Comparison of ENCODE assay signal across 17 cellular contexts in the genomic region with DNA sequence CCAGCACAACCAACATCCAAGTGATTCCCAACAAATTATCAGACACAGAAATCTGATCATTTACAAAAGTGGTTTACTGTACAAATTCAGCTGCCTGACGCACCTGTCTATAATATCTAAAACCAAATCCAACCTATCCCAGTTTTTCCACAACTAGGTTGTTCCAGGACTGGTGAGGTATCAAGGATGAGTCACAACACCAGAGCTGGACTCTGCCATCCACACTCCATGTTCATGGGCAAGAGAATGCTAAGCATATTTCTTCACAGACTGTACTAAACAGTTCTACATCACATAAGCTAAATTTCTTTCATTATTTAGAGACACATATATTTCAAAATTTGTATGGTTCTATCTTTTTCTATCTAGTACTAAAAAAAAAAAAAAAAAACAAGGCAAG.
DNase-seq lines count a peak whose midpoint lies in the region; ATAC-seq, FAIRE-seq and TF ChIP-seq lines count a peak whose summit lies in the region.
"Had no signal": no experiment of that assay in that cellular context is flagged by ENCODE, and none has a peak within 500 bp of the region (broad histone marks: within the 10 kb centered on the region; RNA-seq: fewer than 3 reads in every experiment).

No MANE protein-coding gene starts in this region.

- no peak for ATAC-seq in GM21825 (IDR thresholded peaks at IDR 0.05; ENCODE audit: unreplicated experiment)

- no peak for TF ChIP-seq CTCF in H9 (conservative IDR thresholded peaks at IDR 0.05)
- TF ChIP-seq CTCF in SK-N-SH (IDR thresholded peaks at IDR 0.05), result no peak
- no peak for TF ChIP-seq CTCF in fibroblast of mammary gland (conservative IDR thresholded peaks at IDR 0.05; ENCODE audit: control insufficient read depth, insufficient read depth, low read depth, low read length)
- TF ChIP-seq CTCF in smooth muscle cell (IDR thresholded peaks at IDR 0.05; ENCODE audit: borderline replicate concordance, insufficient read depth, poor library complexity, severe bottlenecking), result no peak

- H3K4me1 Mint-ChIP-seq in H9, result peaks cover 0 to 6% of the 10 kb centered on the region in 2 experiments; a peak in 3 of 4 replicates

- no peaks in the 10 kb centered on the region for H4K20me1 ChIP-seq in H9 (ENCODE audit: control insufficient read depth, insufficient read depth, insufficient read length)
- no peaks in the 10 kb centered on the region for H4K20me1 ChIP-seq in SK-N-SH (ENCODE audit: insufficient read depth)
- peaks cover 19% of the 10 kb centered on the region for H4K20me1 ChIP-seq in smooth muscle cell (ENCODE audit: low read depth)

- no peak overlapping the region for H2BK5ac ChIP-seq in H9 (ENCODE audit: insufficient read length, low read length)

- no peak for FAIRE-seq in RCC 7860 (lab: Jason Lieb, UNC)
- FAIRE-seq: H1 had no signal

- H4K91ac ChIP-seq in H9 (ENCODE audit: insufficient read length, low read depth, low read length), result no peak overlapping the region

- H3K4me1 ChIP-seq in H9 (ENCODE audit: insufficient read depth, low read length), result no peaks in the 10 kb centered on the region; the same call in 1 of the 2 replicates
- peaks cover 0 to 14% of the 10 kb centered on the region in 2 experiments; a peak in 3 of 4 replicates for H3K4me1 ChIP-seq in SK-N-SH (ENCODE audit: control insufficient read depth in 1 of 2, insufficient read depth in 2 of 2, low read depth in 1 of 2, low read length in 1 of 2)
- H3K4me1 ChIP-seq in smooth muscle cell (ENCODE audit: low read depth), result no peaks in the 10 kb centered on the region

- no peaks in the 10 kb centered on the region for H3F3A ChIP-seq in SK-N-SH (replicated peaks; ENCODE audit: insufficient read depth)
- H3F3A ChIP-seq in smooth muscle cell (ENCODE audit: low read depth), result no peaks in the 10 kb centered on the region

- H3K4ac ChIP-seq in H9 (ENCODE audit: low read depth, low read length), result no peak overlapping the region

- H3T11ph ChIP-seq in H9 (ENCODE audit: low read length), result no peak overlapping the region

- H3K36me3 ChIP-seq in SK-N-SH (replicated peaks in 1 of 2; ENCODE audit: control insufficient read depth in 1 of 2, insufficient read depth in 2 of 2, low read length in 1 of 2) (no peaks in the 10 kb centered on the region), smooth muscle cell (ENCODE audit: low read depth) (no peaks in the 10 kb centered on the region)

- no peak overlapping the region for H3K56ac ChIP-seq in H9 (ENCODE audit: insufficient read length, low read depth, low read length)

- POLR2A ChIA-PET in SK-N-SH (lab: Yijun Ruan, JAX), result no interaction called here

- H3K27me3 ChIP-seq in H9 (ENCODE audit: insufficient read depth, low read length) (no peaks in the 10 kb centered on the region), SK-N-SH (ENCODE audit: insufficient read depth) (no peaks in the 10 kb centered on the region), smooth muscle cell (ENCODE audit: low read depth) (no peaks in the 10 kb centered on the region)

- H2BK15ac ChIP-seq in H9 (ENCODE audit: low read depth, low read length), result no peak overlapping the region

- no peaks in the 10 kb centered on the region for H3K9me2 ChIP-seq in SK-N-SH

- no peak overlapping the region for H2BK12ac ChIP-seq in H9 (ENCODE audit: insufficient read length, low read depth, low read length)

- CTCF ChIA-PET in SK-N-SH (lab: Yijun Ruan, JAX), result interaction anchor here (0.7 to 2.7 kb wide), 3 partner anchors 72 to 792 kb away, joined by 3 to 11 read pairs (median 3); no protein-coding TSS in a partner anchor

- H3K27me3 Mint-ChIP-seq in H9 (ENCODE audit: low read depth), result no peaks in the 10 kb centered on the region
- H3K27me3 Mint-ChIP-seq: CD4-positive, CD25-positive, alpha-beta regulatory T cell had no signal

- TF ChIP-seq RAD21 in SK-N-SH (IDR thresholded peaks at IDR 0.05; ENCODE audit: low read length), result no peak

- H3K27ac ChIP-seq in H9 (ENCODE audit: insufficient read length, low read depth, low read length) (no peak overlapping the region), SK-N-SH (ENCODE audit: low read depth in 2 of 2, low read length in 1 of 2) (no peak overlapping the region), smooth muscle cell (ENCODE audit: low read depth) (no peak overlapping the region)

- TF ChIP-seq EP300 in SK-N-SH (IDR thresholded peaks at IDR 0.05; ENCODE audit: borderline replicate concordance in 1 of 2, low read depth in 1 of 2, low read length in 1 of 2), result no peak

- no peaks in the 10 kb centered on the region for H3K79me1 ChIP-seq in H9 (ENCODE audit: insufficient read depth, low read depth, low read length, poor library complexity, severe bottlenecking)

- DNase-seq in AG08395 (ENCODE audit: low spot score), result peak; percentile 32
- no peak for DNase-seq in H9
- DNase-seq in SK-N-SH, result no peak
- DNase-seq in fibroblast of mammary gland (ENCODE audit: low read depth), result peak; percentile 35
- no peak for DNase-seq in RCC 7860 (ENCODE audit: low spot score)
- DNase-seq in smooth muscle cell (lab: John Stamatoyannopoulos, UW; ENCODE audit: unreplicated experiment), result no peak
- no peak for DNase-seq in activated CD4-positive, CD25-positive, alpha-beta regulatory T cell (lab: John Stamatoyannopoulos, UW)
- DNase-seq: Calu3; CD4-positive, CD25-positive, alpha-beta regulatory T cell; DMS79 treated with DMSO at 0.1 percent for 48 hours; GF-D8; NCI-H1048; NCI-H526; NK-92 treated with Interleukin-12 subunit alpha and Interleukin-12 subunit beta, amount 100 ng/mL, for 24 hours; Right ventricle myocardium superior had no signal

- no peaks in the 10 kb centered on the region for H3K36me3 Mint-ChIP-seq in H9 (ENCODE audit: insufficient read depth in 1 of 3, low read depth in 3 of 3)
- H3K36me3 Mint-ChIP-seq: CD4-positive, CD25-positive, alpha-beta regulatory T cell had no signal

- H3K23ac ChIP-seq in H9 (ENCODE audit: insufficient read length, low read depth, low read length), result no peak overlapping the region

- H3K79me2 ChIP-seq in H9 (ENCODE audit: insufficient read depth, low read length), result no peaks in the 10 kb centered on the region
- no peaks in the 10 kb centered on the region for H3K79me2 ChIP-seq in SK-N-SH (ENCODE audit: insufficient read depth)
- no peaks in the 10 kb centered on the region for H3K79me2 ChIP-seq in smooth muscle cell (ENCODE audit: low read depth)

- H4K5ac ChIP-seq in H9 (ENCODE audit: insufficient read length, low read depth, low read length), result no peak overlapping the region

- H3K9ac ChIP-seq in H9 (ENCODE audit: extremely low read depth, insufficient read length, low read length), result no peak overlapping the region
- no peak overlapping the region for H3K9ac ChIP-seq in SK-N-SH
- H3K9ac ChIP-seq in smooth muscle cell (ENCODE audit: low read depth), result no peak overlapping the region

- H2BK120ac ChIP-seq in H9 (ENCODE audit: low read depth, low read length, poor library complexity, severe bottlenecking), result no peak overlapping the region

- H2BK20ac ChIP-seq in H9 (ENCODE audit: low read depth, low read length, poor library complexity, severe bottlenecking), result peak overlapping the region; percentile 26

- no peak overlapping the region for H3K4me3 ChIP-seq in SK-N-SH (ENCODE audit: low read depth in 2 of 2, low read length in 1 of 2)
- no peak overlapping the region for H3K4me3 ChIP-seq in fibroblast of mammary gland (ENCODE audit: control insufficient read depth, low read depth, low read length)
- H3K4me3 ChIP-seq in smooth muscle cell, result no peak overlapping the region

- H4K8ac ChIP-seq in H9 (replicated peaks; ENCODE audit: insufficient read length, low read depth, low read length), result no peak overlapping the region

- H3K4me2 ChIP-seq in H9 (ENCODE audit: insufficient read depth, insufficient read length, low read length) (no peak overlapping the region), SK-N-SH (no peak overlapping the region), smooth muscle cell (no peak overlapping the region)

- H3K9me3 ChIP-seq in H9 (ENCODE audit: control insufficient read depth, low read depth, low read length) (no peaks in the 10 kb centered on the region), SK-N-SH (no peaks in the 10 kb centered on the region), smooth muscle cell (replicated peaks; ENCODE audit: low read depth) (no peaks in the 10 kb centered on the region)

- no peaks in the 10 kb centered on the region for H3K23me2 ChIP-seq in H9 (ENCODE audit: insufficient read length, low read depth, low read length, poor library complexity, severe bottlenecking)

- H2AK5ac ChIP-seq in H9 (ENCODE audit: insufficient read length, low read length), result no peak overlapping the region

- no peak overlapping the region for H3K4me3 Mint-ChIP-seq in H9
- H3K4me3 Mint-ChIP-seq: CD4-positive, CD25-positive, alpha-beta regulatory T cell had no signal

- no peak overlapping the region for H3K18ac ChIP-seq in H9 (ENCODE audit: insufficient read length, low read depth, low read length)

- H3K14ac ChIP-seq in H9 (ENCODE audit: insufficient read depth, low read length), result no peak overlapping the region

- no peaks in the 10 kb centered on the region for H3K9me3 Mint-ChIP-seq in H9
- H3K9me3 Mint-ChIP-seq: CD4-positive, CD25-positive, alpha-beta regulatory T cell had no signal

- no peak overlapping the region for H2AFZ ChIP-seq in H9 (ENCODE audit: low read length)
- H2AFZ ChIP-seq in SK-N-SH (ENCODE audit: low read depth), result no peak overlapping the region
- no peak overlapping the region for H2AFZ ChIP-seq in smooth muscle cell (ENCODE audit: low read depth)

- no peak overlapping the region for H3K27ac Mint-ChIP-seq in H9
- H3K27ac Mint-ChIP-seq: CD4-positive, CD25-positive, alpha-beta regulatory T cell had no signal

- WGBS in H9 (ENCODE audit: extremely low coverage, insufficient read length, low lambda C conversion rate), result no CpG with 5 or more reads among the region's 1 CpG
- WGBS in SK-N-SH (ENCODE audit: low lambda C conversion rate), result 77% methylated on average over 1 of the region's 1 CpG
- WGBS in smooth muscle cell (ENCODE audit: low lambda C conversion rate), result 88% methylated on average over 1 of the region's 1 CpG

TF ChIP-seq in SK-N-SH, 30 proteins besides CTCF, POLR2A, EP300 and RAD21:
- TF ChIP-seq FOSL2 (IDR thresholded peaks at IDR 0.05; ENCODE audit: borderline replicate concordance, low read depth), result peak; percentile 35; the same call in 1 of the 2 replicates
- TF ChIP-seq TEAD4 (IDR thresholded peaks at IDR 0.05; ENCODE audit: borderline replicate concordance, insufficient read depth), result no peak
TF ChIP-seq in SK-N-SH: peak in this region for 1.

Comparison
In these comparisons a context has a peak if more than half of its experiments do, and no peak if none do; other contexts are left out.
1. DNase-seq: peak in AG08395 (single experiment) and fibroblast of mammary gland (single experiment); none in H9 (single experiment), SK-N-SH (single experiment), RCC 7860 (single experiment), smooth muscle cell (single experiment) and activated CD4-positive, CD25-positive, alpha-beta regulatory T cell (0 of 4).